15 cellular contexts compared by ENCODE assay signal in the genomic region with DNA sequence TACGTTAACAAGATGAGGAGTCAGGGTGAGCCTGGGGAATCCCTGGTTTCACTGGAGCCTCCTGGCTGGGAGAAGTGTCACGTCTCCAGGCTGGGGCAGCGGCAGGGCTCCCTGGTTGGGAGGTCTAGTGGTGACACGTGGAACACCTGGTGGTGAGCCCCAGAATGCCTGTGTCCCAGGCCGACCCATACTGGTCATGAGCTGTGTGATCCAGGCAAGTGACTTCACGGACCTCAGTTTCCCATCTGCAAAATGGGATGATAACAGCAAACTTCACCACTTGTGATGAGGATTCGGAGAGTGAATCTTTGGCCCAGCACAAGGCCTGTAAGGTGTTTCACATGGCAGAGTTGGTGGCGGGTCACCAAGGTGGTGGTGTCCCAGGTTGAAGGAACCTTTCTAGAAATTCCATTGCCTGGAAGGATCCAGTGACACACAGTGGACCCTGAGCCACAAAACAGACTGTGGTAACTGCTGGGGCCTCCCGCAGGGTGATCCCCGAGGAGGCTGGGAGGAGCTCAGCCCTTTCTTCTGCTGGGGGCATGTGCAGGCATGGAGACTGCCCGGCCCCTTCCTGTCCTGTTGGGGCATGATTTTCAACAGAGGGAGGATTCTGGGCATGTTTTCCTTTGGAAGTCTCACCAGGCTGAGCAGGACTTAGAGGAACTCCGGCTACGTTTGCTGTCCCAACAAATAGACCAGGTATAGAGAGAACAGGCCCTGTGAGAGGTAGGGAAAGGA.
A peak's percentile ranks its signal among the peaks of the same experiment; 100 is the strongest.
DNase-seq lines count a peak whose midpoint lies in the region; ATAC-seq and TF ChIP-seq lines count a peak whose summit lies in the region.
"Had no signal": no experiment of that assay in that cellular context is flagged by ENCODE, and none has a peak within 500 bp of the region (broad histone marks: within the 10 kb centered on the region; RNA-seq: fewer than 3 reads in every experiment).

No MANE protein-coding gene starts in this region.

- peak overlapping the region; percentile 42 for H2AFZ ChIP-seq in neuronal stem cell (ENCODE audit: low read length)

- H3K9me3 ChIP-seq in left ventricle myocardium inferior (replicated peaks) (peaks cover 15% of the 10 kb centered on the region), neuronal stem cell (replicated peaks in 1 of 2; ENCODE audit: control insufficient read depth in 2 of 2, insufficient read depth in 1 of 2, low read depth in 1 of 2, low read length in 2 of 2) (peaks cover 0 to 14% of the 10 kb centered on the region in 2 donors)
- H3K9me3 ChIP-seq in effector memory CD4-positive, alpha-beta T cell (ENCODE audit: control insufficient read depth, low read length): no peaks in the 10 kb centered on the region
- H3K9me3 ChIP-seq: pancreas had no signal

- WGBS in neuronal stem cell (ENCODE audit: extremely low coverage in 2 of 2, insufficient read length in 2 of 2, insufficient replicate concordance in 1 of 2), 2 donors: no CpG with 5 or more reads among the region's 13 CpGs

- H3K4me1 ChIP-seq in left ventricle myocardium inferior (peaks cover 66% of the 10 kb centered on the region), neuronal stem cell (ENCODE audit: control insufficient read depth in 2 of 2, insufficient read depth in 1 of 2, low read depth in 1 of 2, low read length in 2 of 2) (peaks cover 23 to 24% of the 10 kb centered on the region in 2 donors)
- H3K4me1 ChIP-seq in effector memory CD4-positive, alpha-beta T cell (ENCODE audit: control insufficient read depth, insufficient read depth, low read length, poor library complexity, severe bottlenecking): peaks cover 11% of the 10 kb centered on the region

- H2BK120ac ChIP-seq in neuronal stem cell (ENCODE audit: low read depth, low read length): no peak overlapping the region

- H3K4me2 ChIP-seq in neuronal stem cell (ENCODE audit: insufficient read depth, low read length, poor library complexity, severe bottlenecking): no peak overlapping the region

- POLR2A ChIA-PET in activated CD4-positive, alpha-beta memory T cell treated with anti-CD3 and anti-CD28 coated beads, Interleukin-2, amount 10 ng/mL, durations not matched to agents 7 days and 5 days (lab: Charles Lee): no interaction called here

- CTCF ChIA-PET in activated CD4-positive, alpha-beta memory T cell treated with anti-CD3 and anti-CD28 coated beads, Interleukin-2, amount 10 ng/mL, durations not matched to agents 7 days and 5 days (lab: Charles Lee): no interaction called here

- H3K9ac ChIP-seq in neuronal stem cell (ENCODE audit: low read depth, low read length, poor library complexity): no peak overlapping the region

- no peak overlapping the region for H2BK5ac ChIP-seq in neuronal stem cell (ENCODE audit: low read length)

- peak overlapping the region; percentile 8 for H3K4ac ChIP-seq in neuronal stem cell (ENCODE audit: low read length)

- H3K27me3 ChIP-seq in left ventricle myocardium inferior (ENCODE audit: low read depth) (no peaks in the 10 kb centered on the region), neuronal stem cell (ENCODE audit: control insufficient read depth in 3 of 3, insufficient read depth in 3 of 3, low read depth in 1 of 3, low read length in 3 of 3) (no peaks in the 10 kb centered on the region)
- H3K27me3 ChIP-seq in effector memory CD4-positive, alpha-beta T cell (replicated peaks; ENCODE audit: control insufficient read depth, insufficient read depth, low read length, poor library complexity, severe bottlenecking): peaks cover under 1% of the 10 kb centered on the region
- H3K27me3 ChIP-seq: pancreas had no signal

- H3K9me3 Mint-ChIP-seq in activated CD4-positive, alpha-beta memory T cell treated with anti-CD3 and anti-CD28 coated beads, Interleukin-2, amount 10 ng/mL, durations not matched to agents 7 days and 5 days: peaks cover 12% of the 10 kb centered on the region

- no peak overlapping the region for H3K27ac Mint-ChIP-seq in activated CD4-positive, alpha-beta memory T cell treated with anti-CD3 and anti-CD28 coated beads, Interleukin-2, amount 10 ng/mL, durations not matched to agents 7 days and 5 days
- H3K27ac Mint-ChIP-seq: activated T-helper 17 cell treated with anti-CD3 and anti-CD28 coated beads, Interleukin-2, amount 50 U/mL, for 72 hours had no signal

- no peak overlapping the region for H4K91ac ChIP-seq in neuronal stem cell (ENCODE audit: low read depth, low read length, poor library complexity)

- intact Hi-C loops in left ventricle myocardium inferior (cut with micrococcal nuclease) (no loop called here), Right ventricle myocardium superior (cut with DNase I) (no loop called here)

- peak overlapping the region; percentile 30 for H2AK5ac ChIP-seq in neuronal stem cell (ENCODE audit: low read depth, low read length)

- no peaks in the 10 kb centered on the region for H3K79me1 ChIP-seq in neuronal stem cell (ENCODE audit: low read depth, low read length)

- H3K36me3 ChIP-seq in left ventricle myocardium inferior: no peaks in the 10 kb centered on the region
- no peaks in the 10 kb centered on the region for H3K36me3 ChIP-seq in neuronal stem cell (replicated peaks in 1 of 2; ENCODE audit: control insufficient read depth in 2 of 2, insufficient read depth in 2 of 2, low read length in 2 of 2)
- H3K36me3 ChIP-seq in effector memory CD4-positive, alpha-beta T cell (ENCODE audit: control insufficient read depth, insufficient read depth, low read length): no peaks in the 10 kb centered on the region
- H3K36me3 ChIP-seq: pancreas had no signal

- H3K4me1 Mint-ChIP-seq in activated CD4-positive, alpha-beta memory T cell treated with anti-CD3 and anti-CD28 coated beads, Interleukin-2, amount 10 ng/mL, durations not matched to agents 7 days and 5 days: peaks cover 11% of the 10 kb centered on the region

- H3K4me3 Mint-ChIP-seq in activated CD4-positive, alpha-beta memory T cell treated with anti-CD3 and anti-CD28 coated beads, Interleukin-2, amount 10 ng/mL, durations not matched to agents 7 days and 5 days: no peak overlapping the region
- H3K4me3 Mint-ChIP-seq: activated CD4-positive, alpha-beta T cell treated with anti-CD3 and anti-CD28 coated beads for 36 hours; activated T-helper 17 cell treated with anti-CD3 and anti-CD28 coated beads, Interleukin-2, amount 50 U/mL, for 72 hours; stimulated activated naive CD8-positive, alpha-beta T cell treated with anti-CD3 and anti-CD28 coated beads, Interleukin-15, amount 100 ng/mL, for 72 hours had no signal

- H3K23ac ChIP-seq in neuronal stem cell (ENCODE audit: low read depth, low read length, poor library complexity): no peak overlapping the region

- H3K18ac ChIP-seq in neuronal stem cell (ENCODE audit: low read length): peak overlapping the region; percentile 76

- H3K4me3 ChIP-seq in left ventricle myocardium inferior (no peak overlapping the region), epithelial cell of esophagus (ENCODE audit: low read length) (peak overlapping the region; percentile 75), neuronal stem cell (ENCODE audit: low read length in 2 of 2) (no peak overlapping the region)
- no peak overlapping the region for H3K4me3 ChIP-seq in effector memory CD4-positive, alpha-beta T cell (ENCODE audit: insufficient read depth, low read depth, low read length, poor library complexity, severe bottlenecking)
- H3K4me3 ChIP-seq: pancreas had no signal

- H3K27me3 Mint-ChIP-seq in activated CD4-positive, alpha-beta memory T cell treated with anti-CD3 and anti-CD28 coated beads, Interleukin-2, amount 10 ng/mL, durations not matched to agents 7 days and 5 days: peaks cover 21% of the 10 kb centered on the region
- H3K27me3 Mint-ChIP-seq: activated CD4-positive, alpha-beta T cell treated with anti-CD3 and anti-CD28 coated beads for 36 hours; stimulated activated naive CD8-positive, alpha-beta T cell treated with anti-CD3 and anti-CD28 coated beads, Interleukin-15, amount 100 ng/mL, for 72 hours had no signal

- no peak for ATAC-seq in Right ventricle myocardium superior (ENCODE audit: poor library complexity)
- ATAC-seq: activated CD4-positive, alpha-beta T cell treated with anti-CD3 and anti-CD28 coated beads for 36 hours; activated T-helper 17 cell treated with anti-CD3 and anti-CD28 coated beads, Interleukin-2, amount 50 U/mL, for 72 hours; pancreas; stimulated activated naive CD8-positive, alpha-beta T cell treated with anti-CD3 and anti-CD28 coated beads, Interleukin-15, amount 100 ng/mL, for 72 hours had no signal

- TF ChIP-seq CTCF in left ventricle myocardium inferior (IDR thresholded peaks at IDR 0.05; ENCODE audit: borderline replicate concordance): no peak
- peak; percentile 14 for TF ChIP-seq CTCF in epithelial cell of esophagus (IDR thresholded peaks at IDR 0.05; ENCODE audit: insufficient read depth, low read depth, low read length, missing control alignments)

- peak overlapping the region; percentile 25 for H3K14ac ChIP-seq in neuronal stem cell (ENCODE audit: low read length)

- DNase-seq in left ventricle myocardium inferior (no peak), Right ventricle myocardium superior (no peak), epithelial cell of esophagus (ENCODE audit: low read depth) (peak; percentile 98), neuronal stem cell (ENCODE audit: low spot score) (no peak), putamen (ENCODE audit: low spot score) (no peak), T1000 (lab: John Stamatoyannopoulos, UW) (no peak)
- no peak for DNase-seq in activated CD4-positive, alpha-beta memory T cell treated with anti-CD3 and anti-CD28 coated beads, Interleukin-2, amount 10 ng/mL, durations not matched to agents 7 days and 5 days
- no peak for DNase-seq in effector memory CD4-positive, alpha-beta T cell
- DNase-seq: activated CD4-positive, alpha-beta T cell treated with anti-CD3 and anti-CD28 coated beads for 36 hours; AML-193; NCI-H1105 treated with DMSO at 0.1 percent for 48 hours; stimulated activated CD4-positive, alpha-beta T cell treated with anti-CD3 and anti-CD28 coated beads, Interleukin-4, amount 100 ng/mL, for 4 hours; stimulated activated naive CD8-positive, alpha-beta T cell treated with anti-CD3 and anti-CD28 coated beads, Interleukin-15, amount 100 ng/mL, for 72 hours had no signal

- H2BK15ac ChIP-seq in neuronal stem cell (ENCODE audit: low read length): peak overlapping the region; percentile 4

- H3K27ac ChIP-seq in left ventricle myocardium inferior (replicated peaks) (peak overlapping the region; percentile 91), neuronal stem cell (replicated peaks; ENCODE audit: low read length) (no peak overlapping the region)
- no peak overlapping the region for H3K27ac ChIP-seq in effector memory CD4-positive, alpha-beta T cell (ENCODE audit: insufficient read depth, low read length, poor library complexity, severe bottlenecking)

- no peak overlapping the region for H2BK12ac ChIP-seq in neuronal stem cell (ENCODE audit: low read length)

- no peak overlapping the region for H4K8ac ChIP-seq in neuronal stem cell (ENCODE audit: low read depth, low read length)

- H3K36me3 Mint-ChIP-seq in activated CD4-positive, alpha-beta memory T cell treated with anti-CD3 and anti-CD28 coated beads, Interleukin-2, amount 10 ng/mL, durations not matched to agents 7 days and 5 days (ENCODE audit: low read depth): no peaks in the 10 kb centered on the region
